ENCODE assay signal across 12 cellular contexts in genomic region chr20:14335122-14335521, GRCh38. TPM values are rescaled to one million over a fixed set of nuclear protein-coding genes. Genes with fewer than 3 reads are reported as not detected.
DNase-seq lines count a peak whose midpoint lies in the region; ATAC-seq and TF ChIP-seq lines count a peak whose summit lies in the region.
"Had no signal": no experiment of that assay in that cellular context is flagged by ENCODE, and none has a peak within 500 bp of the region (broad histone marks: within the 10 kb centered on the region; RNA-seq: fewer than 3 reads in every experiment).

No MANE protein-coding gene starts in this region.

- ATAC-seq in lower lobe of right lung (no peak), gastrocnemius medialis (no peak), GM19455 (IDR thresholded peaks at IDR 0.05; ENCODE audit: unreplicated experiment) (no peak)

- no peaks in the 10 kb centered on the region for H3K9me3 ChIP-seq in HUES64 (ENCODE audit: insufficient read depth, low read depth, low read length)
- no peaks in the 10 kb centered on the region for H3K9me3 ChIP-seq in ectodermal cell (ENCODE audit: control insufficient read depth, low read length)
- no peaks in the 10 kb centered on the region for H3K9me3 ChIP-seq in lower lobe of right lung
- no peaks in the 10 kb centered on the region for H3K9me3 ChIP-seq in gastrocnemius medialis
- H3K9me3 ChIP-seq: BLaER1 had no signal

- peaks cover 5% of the 10 kb centered on the region; the same call in 1 of the 2 replicates for H3K27me3 ChIP-seq in HUES64 (ENCODE audit: insufficient read depth, low read length)
- no peaks in the 10 kb centered on the region for H3K27me3 ChIP-seq in ectodermal cell (ENCODE audit: control insufficient read depth, insufficient read depth, low read length, poor library complexity, severe bottlenecking)
- H3K27me3 ChIP-seq in lower lobe of right lung (ENCODE audit: low read depth), result no peaks in the 10 kb centered on the region
- no peaks in the 10 kb centered on the region for H3K27me3 ChIP-seq in gastrocnemius medialis
- H3K27me3 ChIP-seq: BLaER1 had no signal

- H3K27ac ChIP-seq in HUES64 (ENCODE audit: low read depth, low read length) (no peak overlapping the region), ectodermal cell (ENCODE audit: insufficient read depth, low read depth, low read length, poor library complexity, severe bottlenecking) (no peak overlapping the region), lower lobe of right lung (peak overlapping the region; percentile 77), gastrocnemius medialis (peak overlapping the region in 1 of 4 donors; percentile 25)
- H3K27ac ChIP-seq: BLaER1 had no signal

- H3K4me1 ChIP-seq in HUES64 (ENCODE audit: insufficient read depth, low read length) (peaks cover 48% of the 10 kb centered on the region), ectodermal cell (ENCODE audit: control insufficient read depth, insufficient read depth, low read length) (peaks cover 15% of the 10 kb centered on the region), lower lobe of right lung (no peaks in the 10 kb centered on the region), gastrocnemius medialis (peaks cover 17 to 19% of the 10 kb centered on the region in 2 donors)

- no peak for TF ChIP-seq POLR2A in gastrocnemius medialis (IDR thresholded peaks at IDR 0.05)

- TF ChIP-seq CTCF in lower lobe of right lung (IDR thresholded peaks at IDR 0.05), result no peak
- TF ChIP-seq CTCF in gastrocnemius medialis (IDR thresholded peaks at IDR 0.05 in 4 of 5, conservative IDR thresholded peaks at IDR 0.05 in 1 of 5), result no peak

- in situ Hi-C loops in gastrocnemius medialis (cut with MboI; ENCODE audit: low sequenced_read_pairs in 4 of 4), result no loop called here

- H3K4me3 ChIP-seq in HUES64 (ENCODE audit: low read length) (peak overlapping the region; percentile 72), ectodermal cell (ENCODE audit: insufficient read depth, low read depth, low read length) (peak overlapping the region; percentile 64), lower lobe of right lung (peak overlapping the region; percentile 53), gastrocnemius medialis (peak overlapping the region; percentile 17 to 63 (median 38))
- H3K4me3 ChIP-seq: BLaER1, lung had no signal

- no peak for DNase-seq in lower lobe of right lung
- DNase-seq in gastrocnemius medialis, result no peak
- no peak for DNase-seq in H4 (ENCODE audit: low spot score)
- DNase-seq in NCI-H82 treated with DMSO at 0.1 percent for 48 hours (lab: John Stamatoyannopoulos, UW; ENCODE audit: unreplicated experiment), result no peak
- DNase-seq in GM03348 (ENCODE audit: low spot score), result no peak
- DNase-seq: activated T-cell treated with anti-CD3 and anti-CD28 coated beads, Interleukin-2, amount 50 U/mL, for 1 hour; Right ventricle myocardium superior had no signal

- H3K9ac ChIP-seq in HUES64 (ENCODE audit: low read depth, low read length), result peak overlapping the region; percentile 9; the same call in 1 of the 2 replicates
- H3K9ac ChIP-seq: BLaER1 had no signal

- intact Hi-C loops in lower lobe of right lung (cut with DNase I) (no loop called here), gastrocnemius medialis (cut with DNase I; ENCODE audit: low total_unique reads) (loop anchor here (5.0 to 10.0 kb wide), 3 partner anchors 380 to 900 kb away; no protein-coding TSS in a partner anchor)

- H3K36me3 ChIP-seq in HUES64 (ENCODE audit: insufficient read depth, low read length) (no peaks in the 10 kb centered on the region; the same call in 1 of the 2 replicates), ectodermal cell (ENCODE audit: control insufficient read depth, insufficient read depth, low read length) (no peaks in the 10 kb centered on the region), lower lobe of right lung (no peaks in the 10 kb centered on the region), gastrocnemius medialis (no peaks in the 10 kb centered on the region)
- H3K36me3 ChIP-seq: BLaER1 had no signal

RNA-seq across cellular contexts. Expression of gene FLRT3, which starts 2.3 kb away (rescaled TPM):
- 10.2 TPM for polyA plus RNA-seq in HUES64 (2013, experiment 1 of 2)
- 11.6 TPM for polyA plus RNA-seq in HUES64 (2013, experiment 2 of 2)
- polyA plus RNA-seq in ectodermal cell (2013, experiment 1 of 4), result 52.7 TPM
- polyA plus RNA-seq in ectodermal cell (2013, experiment 2 of 4), result 69.5 TPM
- polyA plus RNA-seq in ectodermal cell (2013, experiment 3 of 4), result 53.4 TPM
- polyA plus RNA-seq in ectodermal cell (2013, experiment 4 of 4), result 53.3 TPM
- total RNA-seq in lower lobe of right lung (60.7 TPM), gastrocnemius medialis (1 to 10 TPM in 3 of 4 donors, under 1 TPM in 1; 0.58 to 3.0 (median 1.8) TPM)
- total RNA-seq in H4 (2014; rRNA removed; shearing (Covaris generic)), result 36.5 and 41.9 TPM in 2 replicates
